Comparison of ENCODE assay signal across 27 cellular contexts in the genomic region with DNA sequence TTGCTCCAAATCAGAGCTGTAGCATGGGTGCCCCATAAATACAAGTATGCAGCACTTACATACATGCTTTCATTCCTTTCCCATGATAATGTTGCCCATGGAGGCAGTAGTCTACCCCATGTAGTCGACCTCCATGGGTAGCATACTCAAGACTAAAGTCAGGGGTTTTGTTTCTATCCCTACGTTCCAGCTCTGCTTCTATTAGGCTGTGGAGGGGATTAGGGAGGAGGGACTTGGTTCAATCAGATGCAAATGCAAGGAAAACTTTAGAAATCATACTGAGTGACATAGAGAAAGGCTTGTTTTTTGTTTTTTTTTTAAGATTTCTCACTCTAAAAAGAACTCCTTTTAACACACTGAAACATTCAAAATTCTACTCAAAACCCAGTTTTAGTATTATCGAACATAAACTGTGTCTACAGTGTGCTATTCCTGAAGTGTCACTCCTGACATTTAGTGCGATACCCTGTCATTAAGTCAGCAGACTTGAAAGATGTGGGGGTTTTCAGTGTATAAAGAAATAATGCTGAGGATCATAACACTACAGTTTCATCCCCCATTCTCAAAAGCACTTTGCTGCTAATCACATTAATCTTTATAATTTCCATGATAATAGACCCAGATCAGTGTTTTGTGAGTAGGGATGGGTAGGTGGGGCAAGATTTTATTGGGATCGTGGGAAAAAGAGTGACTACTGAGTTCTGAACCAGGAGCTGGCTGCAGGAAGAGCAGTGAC. TPM values are rescaled to one million over a fixed set of nuclear protein-coding genes. Genes with fewer than 3 reads are reported as not detected.
"Had no signal": no experiment of that assay in that cellular context is flagged by ENCODE, and none has a peak within 500 bp of the region (broad histone marks: within the 10 kb centered on the region; RNA-seq: fewer than 3 reads in every experiment).

No MANE protein-coding gene starts in this region.

- H3K27me3 Mint-ChIP-seq: stimulated activated naive B cell treated with anti-CD40 and anti-IgM and Interleukin-4, amounts not matched to agents 10 μg/mL and 1 μg/mL and 100 μg/mL, for 72 hours; stimulated activated naive CD8-positive, alpha-beta T cell treated with anti-CD3 and anti-CD28 coated beads, Interleukin-15, amount 100 ng/mL, for 72 hours had no signal

- H3K27me3 ChIP-seq: esophagus muscularis mucosa, testis, tibial nerve, upper lobe of right lung had no signal

- H3K27ac Mint-ChIP-seq: naive thymus-derived CD8-positive, alpha-beta T cell; stimulated activated naive B cell treated with anti-CD40 and anti-IgM and Interleukin-4, amounts not matched to agents 10 μg/mL and 1 μg/mL and 100 μg/mL, for 72 hours; stimulated activated naive CD8-positive, alpha-beta T cell treated with anti-CD3 and anti-CD28 coated beads, Interleukin-15, amount 100 ng/mL, for 72 hours had no signal

- H3K4me3 ChIP-seq: esophagus muscularis mucosa, gastrocnemius medialis, heart right ventricle, mucosa of descending colon, prostate gland, spleen, testis, tibial nerve, upper lobe of right lung had no signal

- H3K4me1 ChIP-seq: esophagus muscularis mucosa, gastrocnemius medialis, parathyroid adenoma, prostate gland, testis, tibial nerve, upper lobe of right lung had no signal

- H3K9ac ChIP-seq: parathyroid adenoma had no signal

- H3K9me3 ChIP-seq: esophagus muscularis mucosa, gastrocnemius medialis, heart right ventricle, mucosa of descending colon, prostate gland, spleen, testis, tibial nerve, upper lobe of right lung had no signal

- H3K36me3 ChIP-seq: esophagus muscularis mucosa, gastrocnemius medialis, prostate gland, tibial nerve, upper lobe of right lung had no signal

- H3K4me3 Mint-ChIP-seq: naive thymus-derived CD8-positive, alpha-beta T cell; neural crest cell; stimulated activated naive B cell treated with anti-CD40 and anti-IgM and Interleukin-4, amounts not matched to agents 10 μg/mL and 1 μg/mL and 100 μg/mL, for 72 hours; stimulated activated naive CD8-positive, alpha-beta T cell treated with anti-CD3 and anti-CD28 coated beads, Interleukin-15, amount 100 ng/mL, for 72 hours had no signal

- H3K9me3 Mint-ChIP-seq: naive thymus-derived CD8-positive, alpha-beta T cell; neural crest cell; stimulated activated naive CD8-positive, alpha-beta T cell treated with anti-CD3 and anti-CD28 coated beads, Interleukin-15, amount 100 ng/mL, for 72 hours had no signal

- H3K27ac ChIP-seq: epithelial cell of prostate, esophagus muscularis mucosa, gastrocnemius medialis, heart right ventricle, parathyroid adenoma, prostate gland, spleen, testis, tibial nerve, upper lobe of right lung had no signal

- ATAC-seq: gastrocnemius medialis; heart right ventricle; left lobe of liver; mucosa of descending colon; naive thymus-derived CD8-positive, alpha-beta T cell; sciatic nerve; stimulated activated naive B cell treated with anti-CD40 and anti-IgM and Interleukin-4, amounts not matched to agents 10 μg/mL and 1 μg/mL and 100 μg/mL, for 72 hours; stimulated activated naive CD8-positive, alpha-beta T cell treated with anti-CD3 and anti-CD28 coated beads, Interleukin-15, amount 100 ng/mL, for 72 hours; upper lobe of right lung had no signal

- H2AFZ ChIP-seq: parathyroid adenoma had no signal

- DNase-seq: effector memory CD4-positive, alpha-beta T cell; gastrocnemius medialis; heart right ventricle; islet precursor cell; mammary epithelial cell; mucosa of descending colon; naive thymus-derived CD8-positive, alpha-beta T cell; occipital lobe; retina; spleen; stimulated activated CD4-positive, alpha-beta T cell treated with anti-CD3 and anti-CD28 coated beads, Interleukin-15, amount 100 ng/mL, for 24 hours; stimulated activated CD4-positive, alpha-beta T cell treated with anti-CD3 and anti-CD28 coated beads, Interleukin-1b, Interleukin-23, amount 100 ng/mL, for 48 hours; stimulated activated CD4-positive, alpha-beta T cell treated with anti-CD3 and anti-CD28 coated beads, Interleukin-4, amount 100 ng/mL, for 4 hours; stimulated activated naive B cell treated with anti-CD40 and anti-IgM and Interleukin-4, amounts not matched to agents 10 μg/mL and 1 μg/mL and 100 μg/mL, for 72 hours; stimulated activated naive CD8-positive, alpha-beta T cell treated with anti-CD3 and anti-CD28 coated beads, Interleukin-15, amount 100 ng/mL, for 72 hours; testis; upper lobe of right lung had no signal

RNA-seq across cellular contexts. Expression of a gene that starts 40.3 kb away (rescaled TPM):
- total RNA-seq: fibroblast of villous mesenchyme, mammary epithelial cell, skeletal muscle tissue had no signal
- polyA plus RNA-seq: mammary epithelial cell had no signal
